In the genomic region with DNA sequence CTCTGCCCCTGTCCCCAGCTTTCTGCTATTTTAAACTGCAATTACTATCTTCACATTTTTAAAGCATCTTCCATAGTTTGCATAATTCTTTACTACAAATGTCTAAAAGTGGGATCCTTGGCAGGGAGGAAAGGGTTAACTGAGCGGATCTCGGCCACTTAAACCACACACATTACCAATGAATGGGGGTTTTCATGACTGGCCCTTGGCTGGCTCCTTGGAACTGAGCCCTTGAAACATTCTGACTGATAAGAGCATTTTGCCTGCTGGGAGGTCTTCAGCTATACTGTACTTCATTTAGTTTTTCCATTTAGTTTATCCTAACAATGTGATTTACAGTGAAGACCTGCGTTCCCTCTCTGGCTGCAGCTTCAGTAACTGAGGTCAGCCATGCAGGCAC, we compare ENCODE assay signal across 35 cellular contexts. TPM values are rescaled to one million over a fixed set of nuclear protein-coding genes. Genes with fewer than 3 reads are reported as not detected.
"Had no signal": no experiment of that assay in that cellular context is flagged by ENCODE, and none has a peak within 500 bp of the region (broad histone marks: within the 10 kb centered on the region; RNA-seq: fewer than 3 reads in every experiment).

No MANE protein-coding gene starts in this region.

- H3K27ac ChIP-seq: adrenal gland, coronary artery, epithelial cell of prostate, esophagus squamous epithelium, WERI-Rb-1 had no signal

- H3K27me3 Mint-ChIP-seq: activated naive CD8-positive, alpha-beta T cell treated with anti-CD3 and anti-CD28 coated beads for 36 hours; brain had no signal

- H3K9me3 Mint-ChIP-seq: activated CD4-positive, alpha-beta memory T cell treated with anti-CD3 and anti-CD28 coated beads for 36 hours; activated CD4-positive, alpha-beta T cell treated with anti-CD3 and anti-CD28 coated beads, Interleukin-2, amount 10 ng/mL, durations not matched to agents 24 days and 14 days; activated naive CD4-positive, alpha-beta T cell treated with anti-CD3 and anti-CD28 coated beads for 36 hours; activated naive CD4-positive, alpha-beta T cell treated with anti-CD3 and anti-CD28 coated beads, Interleukin-2, amount 50 U/mL, for 24 hours; activated naive CD8-positive, alpha-beta T cell treated with anti-CD3 and anti-CD28 coated beads for 36 hours; activated naive CD8-positive, alpha-beta T cell treated with anti-CD3 and anti-CD28 coated beads, Interleukin-2, amount 50 U/mL, for 24 hours; activated T-helper 1 cell treated with anti-CD3 and anti-CD28 coated beads, Interleukin-12 subunit alpha, Interleukin-12 subunit beta, Interleukin-2, Interleukin-4 antibody, amounts not matched to agents 30 ng/mL and 10 ng/mL and 1 ng/mL, durations not matched to agents 14 hours and 24 hours and 36 hours; activated T-helper 2 cell treated with anti-CD3 and anti-CD28 coated beads, Interferon-gamma antibody, Interleukin-2, Interleukin-4, amounts not matched to agents 10 μg/mL and 5 μg/mL and 100 μg/mL, durations not matched to agents 14 hours and 24 hours and 36 hours; brain; central memory CD8-positive, alpha-beta T cell; effector memory CD8-positive, alpha-beta T cell; T-cell; T-helper 1 cell treated with Interleukin-12 subunit alpha and Interleukin-12 subunit beta and Interleukin-4 antibody, amounts not matched to agents 30 μg/mL and 1 μg/mL, for 36 hours had no signal

- H3K36me3 ChIP-seq: adrenal gland had no signal

- H3K27me3 ChIP-seq: adrenal gland, esophagus squamous epithelium had no signal

- H3K4me1 ChIP-seq: adrenal gland, esophagus squamous epithelium had no signal

- DNase-seq: activated CD4-positive, alpha-beta memory T cell treated with anti-CD3 and anti-CD28 coated beads for 36 hours; activated CD4-positive, alpha-beta T cell treated with anti-CD3 and anti-CD28 coated beads for 36 hours; activated CD4-positive, alpha-beta T cell treated with anti-CD3 and anti-CD28 coated beads, Interleukin-2, amount 10 ng/mL, durations not matched to agents 24 days and 14 days; activated CD4-positive, CD25-positive, alpha-beta regulatory T cell; activated CD4-positive, CD25-positive, alpha-beta regulatory T cell treated with anti-CD3 and anti-CD28 coated beads, Interleukin-2, amount 50 U/mL, for 72 hours; activated CD8-positive, alpha-beta memory T cell treated with anti-CD3 and anti-CD28 coated beads, Interleukin-2, amount 10 ng/mL, durations not matched to agents 7 days and 5 days; activated CD8-positive, alpha-beta memory T cell treated with anti-CD3 and anti-CD28 coated beads, Interleukin-2, amount 50 U/mL, for 4 hours; activated CD8-positive, alpha-beta T cell treated with anti-CD3 and anti-CD28 coated beads, Interleukin-2, amount 10 ng/mL, durations not matched to agents 7 days and 5 days; activated effector memory CD4-positive, alpha-beta T cell treated with anti-CD3 and anti-CD28 coated beads, Interleukin-2, amount 50 U/mL, for 16 hours; activated naive CD4-positive, alpha-beta T cell treated with anti-CD3 and anti-CD28 coated beads for 36 hours; activated naive CD8-positive, alpha-beta T cell treated with anti-CD3 and anti-CD28 coated beads for 36 hours; activated naive CD8-positive, alpha-beta T cell treated with anti-CD3 and anti-CD28 coated beads, Interleukin-2, amount 50 U/mL, for 24 hours; activated T-cell treated with anti-CD3 and anti-CD28 coated beads, Interleukin-2, amount 50 U/mL, for 1 hour; activated T-cell treated with anti-CD3 and anti-CD28 coated beads, Interleukin-2, amount 50 U/mL, for 48 hours; adrenal gland; amygdala; aorta; dermis blood vessel endothelial cell; effector CD4-positive, alpha-beta T cell; effector memory CD8-positive, alpha-beta T cell; esophagus squamous epithelium; head of caudate nucleus; hypothalamus; T-cell; T1000; WERI-Rb-1 had no signal

- H3K27ac Mint-ChIP-seq: activated CD4-positive, alpha-beta memory T cell treated with anti-CD3 and anti-CD28 coated beads for 36 hours; activated CD4-positive, alpha-beta T cell treated with anti-CD3 and anti-CD28 coated beads for 36 hours; activated CD4-positive, alpha-beta T cell treated with anti-CD3 and anti-CD28 coated beads, Interleukin-2, amount 10 ng/mL, durations not matched to agents 24 days and 14 days; activated CD8-positive, alpha-beta memory T cell treated with anti-CD3 and anti-CD28 coated beads, Interleukin-2, amount 10 ng/mL, durations not matched to agents 7 days and 5 days; activated CD8-positive, alpha-beta T cell treated with anti-CD3 and anti-CD28 coated beads, Interleukin-2, amount 10 ng/mL, durations not matched to agents 7 days and 5 days; activated naive CD4-positive, alpha-beta T cell treated with anti-CD3 and anti-CD28 coated beads for 36 hours; activated naive CD4-positive, alpha-beta T cell treated with anti-CD3 and anti-CD28 coated beads, Interleukin-2, amount 50 U/mL, for 24 hours; activated naive CD8-positive, alpha-beta T cell treated with anti-CD3 and anti-CD28 coated beads for 36 hours; activated naive CD8-positive, alpha-beta T cell treated with anti-CD3 and anti-CD28 coated beads, Interleukin-2, amount 50 U/mL, for 24 hours; activated T-helper 1 cell treated with anti-CD3 and anti-CD28 coated beads, Interleukin-12 subunit alpha, Interleukin-12 subunit beta, Interleukin-2, Interleukin-4 antibody, amounts not matched to agents 30 ng/mL and 10 ng/mL and 1 ng/mL, durations not matched to agents 14 hours and 24 hours and 36 hours; activated T-helper 2 cell treated with anti-CD3 and anti-CD28 coated beads, Interferon-gamma antibody, Interleukin-2, Interleukin-4, amounts not matched to agents 10 μg/mL and 5 μg/mL and 100 μg/mL, durations not matched to agents 14 hours and 24 hours and 36 hours; effector memory CD8-positive, alpha-beta T cell; T-cell; T-helper 1 cell treated with Interleukin-12 subunit alpha and Interleukin-12 subunit beta and Interleukin-4 antibody, amounts not matched to agents 30 μg/mL and 1 μg/mL, for 36 hours had no signal

- H3K4me3 Mint-ChIP-seq: activated CD4-positive, alpha-beta memory T cell treated with anti-CD3 and anti-CD28 coated beads for 36 hours; activated CD4-positive, alpha-beta T cell treated with anti-CD3 and anti-CD28 coated beads for 36 hours; activated CD4-positive, alpha-beta T cell treated with anti-CD3 and anti-CD28 coated beads, Interleukin-2, amount 10 ng/mL, durations not matched to agents 24 days and 14 days; activated CD8-positive, alpha-beta memory T cell treated with anti-CD3 and anti-CD28 coated beads, Interleukin-2, amount 10 ng/mL, durations not matched to agents 7 days and 5 days; activated CD8-positive, alpha-beta T cell treated with anti-CD3 and anti-CD28 coated beads, Interleukin-2, amount 10 ng/mL, durations not matched to agents 7 days and 5 days; activated naive CD4-positive, alpha-beta T cell treated with anti-CD3 and anti-CD28 coated beads for 36 hours; activated naive CD4-positive, alpha-beta T cell treated with anti-CD3 and anti-CD28 coated beads, Interleukin-2, amount 50 U/mL, for 24 hours; activated naive CD8-positive, alpha-beta T cell treated with anti-CD3 and anti-CD28 coated beads for 36 hours; activated naive CD8-positive, alpha-beta T cell treated with anti-CD3 and anti-CD28 coated beads, Interleukin-2, amount 50 U/mL, for 24 hours; activated T-helper 1 cell treated with anti-CD3 and anti-CD28 coated beads, Interleukin-12 subunit alpha, Interleukin-12 subunit beta, Interleukin-2, Interleukin-4 antibody, amounts not matched to agents 30 ng/mL and 10 ng/mL and 1 ng/mL, durations not matched to agents 14 hours and 24 hours and 36 hours; brain; central memory CD8-positive, alpha-beta T cell; effector memory CD8-positive, alpha-beta T cell; T-cell; T-helper 1 cell treated with Interleukin-12 subunit alpha and Interleukin-12 subunit beta and Interleukin-4 antibody, amounts not matched to agents 30 μg/mL and 1 μg/mL, for 36 hours had no signal

- H3K4me3 ChIP-seq: adrenal gland, coronary artery, esophagus squamous epithelium had no signal

- H3K36me3 Mint-ChIP-seq: activated CD4-positive, alpha-beta memory T cell treated with anti-CD3 and anti-CD28 coated beads for 36 hours; activated CD8-positive, alpha-beta memory T cell treated with anti-CD3 and anti-CD28 coated beads, Interleukin-2, amount 10 ng/mL, durations not matched to agents 7 days and 5 days; activated naive CD4-positive, alpha-beta T cell treated with anti-CD3 and anti-CD28 coated beads, Interleukin-2, amount 50 U/mL, for 24 hours; activated naive CD8-positive, alpha-beta T cell treated with anti-CD3 and anti-CD28 coated beads for 36 hours; T-cell had no signal

- H3K9me3 ChIP-seq: adrenal gland, esophagus squamous epithelium had no signal

- H3K4me1 Mint-ChIP-seq: activated CD4-positive, alpha-beta T cell treated with anti-CD3 and anti-CD28 coated beads for 36 hours; activated CD4-positive, alpha-beta T cell treated with anti-CD3 and anti-CD28 coated beads, Interleukin-2, amount 10 ng/mL, durations not matched to agents 24 days and 14 days; activated CD8-positive, alpha-beta memory T cell treated with anti-CD3 and anti-CD28 coated beads, Interleukin-2, amount 10 ng/mL, durations not matched to agents 7 days and 5 days; activated naive CD4-positive, alpha-beta T cell treated with anti-CD3 and anti-CD28 coated beads, Interleukin-2, amount 50 U/mL, for 24 hours; activated naive CD8-positive, alpha-beta T cell treated with anti-CD3 and anti-CD28 coated beads for 36 hours; activated naive CD8-positive, alpha-beta T cell treated with anti-CD3 and anti-CD28 coated beads, Interleukin-2, amount 50 U/mL, for 24 hours; central memory CD8-positive, alpha-beta T cell; T-cell had no signal

- ATAC-seq: activated CD4-positive, alpha-beta T cell treated with anti-CD3 and anti-CD28 coated beads for 36 hours; activated CD8-positive, alpha-beta memory T cell treated with anti-CD3 and anti-CD28 coated beads, Interleukin-2, amount 10 ng/mL, durations not matched to agents 7 days and 5 days; activated CD8-positive, alpha-beta T cell treated with anti-CD3 and anti-CD28 coated beads, Interleukin-2, amount 10 ng/mL, durations not matched to agents 7 days and 5 days; activated naive CD8-positive, alpha-beta T cell treated with anti-CD3 and anti-CD28 coated beads, Interleukin-2, amount 50 U/mL, for 24 hours; effector memory CD8-positive, alpha-beta T cell; T-cell had no signal

RNA-seq across cellular contexts. Expression of gene AADAT, which starts 31.9 kb away (rescaled TPM):
- total RNA-seq: activated CD4-positive, alpha-beta memory T cell treated with anti-CD3 and anti-CD28 coated beads for 36 hours; activated CD4-positive, alpha-beta T cell treated with anti-CD3 and anti-CD28 coated beads for 36 hours; activated CD4-positive, alpha-beta T cell treated with anti-CD3 and anti-CD28 coated beads, Interleukin-2, amount 10 ng/mL, durations not matched to agents 24 days and 14 days; activated CD8-positive, alpha-beta memory T cell treated with anti-CD3 and anti-CD28 coated beads, Interleukin-2, amount 10 ng/mL, durations not matched to agents 7 days and 5 days; activated CD8-positive, alpha-beta T cell treated with anti-CD3 and anti-CD28 coated beads, Interleukin-2, amount 10 ng/mL, durations not matched to agents 7 days and 5 days; activated naive CD4-positive, alpha-beta T cell treated with anti-CD3 and anti-CD28 coated beads for 36 hours; activated T-helper 1 cell treated with anti-CD3 and anti-CD28 coated beads, Interleukin-12 subunit alpha, Interleukin-12 subunit beta, Interleukin-2, Interleukin-4 antibody, amounts not matched to agents 30 ng/mL and 10 ng/mL and 1 ng/mL, durations not matched to agents 14 hours and 24 hours and 36 hours; activated T-helper 2 cell treated with anti-CD3 and anti-CD28 coated beads, Interferon-gamma antibody, Interleukin-2, Interleukin-4, amounts not matched to agents 10 μg/mL and 5 μg/mL and 100 μg/mL, durations not matched to agents 14 hours and 24 hours and 36 hours; T-cell; T-helper 2 cell treated with Interferon-gamma antibody and Interleukin-4, amounts not matched to agents 100 ng/mL and 5 ng/mL, for 36 hours had no signal
